ENCODE assay signal across 2 cellular contexts in genomic region chr14:77580477-77580876, GRCh38.
TF ChIP-seq lines count a peak whose summit lies in the region.

No MANE protein-coding gene starts in this region.

TF ChIP-seq in IMR-90, 13 proteins besides CTCF, POLR2A, EP300 and RAD21:
- TF ChIP-seq ELK1 (IDR thresholded peaks at IDR 0.05; ENCODE audit: borderline replicate concordance, low read depth, low read length) = no peak
- no peak for TF ChIP-seq NFE2L2 (IDR thresholded peaks at IDR 0.05; ENCODE audit: low read depth, low read length)
- TF ChIP-seq CEBPB (IDR thresholded peaks at IDR 0.05; ENCODE audit: low read depth, low read length) = no peak
- no peak for TF ChIP-seq RCOR1 (IDR thresholded peaks at IDR 0.05; ENCODE audit: insufficient replicate concordance, low read length)
- TF ChIP-seq BHLHE40 (IDR thresholded peaks at IDR 0.05; ENCODE audit: low read depth, low read length) = no peak
- TF ChIP-seq RFX5 (IDR thresholded peaks at IDR 0.05; ENCODE audit: low read depth, low read length) = no peak
- no peak for TF ChIP-seq MXI1 (IDR thresholded peaks at IDR 0.05; ENCODE audit: borderline replicate concordance, low read depth, low read length)
- TF ChIP-seq MAFK (IDR thresholded peaks at IDR 0.05; ENCODE audit: low read depth, low read length) = no peak
- no peak for TF ChIP-seq FOS (IDR thresholded peaks at IDR 0.05; ENCODE audit: low read depth, low read length)
- TF ChIP-seq MAZ (IDR thresholded peaks at IDR 0.05; ENCODE audit: borderline replicate concordance, low read depth, low read length) = no peak
- TF ChIP-seq CHD1 (IDR thresholded peaks at IDR 0.05; ENCODE audit: low read depth, low read length) = no peak
- no peak for TF ChIP-seq USF2 (IDR thresholded peaks at IDR 0.05; ENCODE audit: low read depth, low read length)
- TF ChIP-seq SMC3 (IDR thresholded peaks at IDR 0.05; ENCODE audit: low read depth, low read length) = no peak

TF ChIP-seq in endothelial cell of umbilical vein, 7 proteins besides CTCF, POLR2A, EP300 and RAD21:
- TF ChIP-seq GATA2 (IDR thresholded peaks at IDR 0.05; ENCODE audit: insufficient read depth, insufficient read length, low read depth, low read length) = no peak
- TF ChIP-seq MAX (IDR thresholded peaks at IDR 0.05; ENCODE audit: insufficient read depth, insufficient read length) = no peak
- TF ChIP-seq FOS (IDR thresholded peaks at IDR 0.05; ENCODE audit: borderline replicate concordance, insufficient read depth, low read length) = no peak
- TF ChIP-seq JUN (IDR thresholded peaks at IDR 0.05; ENCODE audit: borderline replicate concordance, insufficient read depth, insufficient read length, low read depth) = no peak
- no peak for TF ChIP-seq POLR2AphosphoS5 (IDR thresholded peaks at IDR 0.05; ENCODE audit: insufficient read depth, low read depth, low read length)
- no peak for TF ChIP-seq EZH2 (IDR thresholded peaks at IDR 0.05; ENCODE audit: borderline replicate concordance, low read depth, low read length, severe bottlenecking)
- TF ChIP-seq MYC (IDR thresholded peaks at IDR 0.05; ENCODE audit: low read depth, low read length) = no peak
